16 cellular contexts compared by ENCODE assay signal in the genomic region with DNA sequence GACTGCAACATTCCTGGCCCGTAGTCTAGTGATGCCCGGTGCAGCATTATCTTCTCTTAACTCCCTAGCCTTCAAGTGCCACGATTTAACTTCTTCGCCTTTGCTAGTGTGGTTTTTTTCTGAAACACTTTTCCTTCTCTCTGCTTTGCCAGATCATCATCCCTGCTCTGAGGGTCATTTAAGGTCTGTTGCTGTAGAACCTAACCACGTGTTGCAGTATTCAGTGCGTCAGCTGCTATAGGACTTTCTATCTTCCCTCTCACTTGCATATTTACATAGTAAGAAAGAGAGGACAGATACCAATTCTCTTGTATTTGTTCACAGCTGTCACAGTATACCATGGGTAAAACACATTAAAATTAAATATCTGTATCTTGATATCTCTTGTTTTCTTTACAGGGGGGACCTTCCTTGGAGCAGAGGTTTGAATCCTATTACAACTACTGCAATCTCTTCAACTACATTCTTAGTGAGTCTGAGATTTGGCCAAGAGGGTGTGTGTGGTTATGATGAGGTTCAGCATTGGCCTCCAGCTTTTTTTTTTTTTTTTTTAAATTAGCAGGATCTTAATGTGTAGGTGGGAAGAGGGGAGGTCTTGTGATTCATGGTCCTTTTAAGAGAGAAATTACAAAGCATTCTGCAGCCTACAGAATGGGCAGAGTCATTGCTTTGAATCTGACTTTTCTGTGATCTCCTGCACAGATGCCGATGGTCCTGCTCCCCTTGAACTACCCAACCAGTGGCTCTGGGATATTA. TPM values are rescaled to one million over a fixed set of nuclear protein-coding genes. Genes with fewer than 3 reads are reported as not detected.
DNase-seq lines count a peak whose midpoint lies in the region; ATAC-seq and TF ChIP-seq lines count a peak whose summit lies in the region.
"Had no signal": no experiment of that assay in that cellular context is flagged by ENCODE, and none has a peak within 500 bp of the region (broad histone marks: within the 10 kb centered on the region; RNA-seq: fewer than 3 reads in every experiment).

No MANE protein-coding gene starts in this region.

- in situ Hi-C loops in KBM-7 (cut with MboI; ENCODE audit: low pct_unique_long_range_greater_than_20kb, low sequenced_read_pairs) = no loop called here

- CTCF ChIA-PET in HEK293 (lab: Yijun Ruan, JAX) = interaction anchor here (0.5 to 11.2 kb wide), 55 partner anchors 7 to 1005 kb away, joined by 3 to 208 read pairs (median 4); a partner anchor contains a TSS

- no peaks in the 10 kb centered on the region for H3K27me3 Mint-ChIP-seq in mesothelial cell of epicardium (ENCODE audit: low read depth)

- H3K4me3 ChIP-seq in HEK293 (ENCODE audit: low read depth, low read length) (no peak overlapping the region), body of pancreas (no peak overlapping the region)
- H3K4me3 ChIP-seq: colonic mucosa, hepatocyte, SJSA1, suprapubic skin had no signal

- H3K27ac Mint-ChIP-seq in mesothelial cell of epicardium = peak overlapping the region; percentile 25

- no peaks in the 10 kb centered on the region for H3K27me3 ChIP-seq in body of pancreas
- H3K27me3 ChIP-seq: BE2C, colonic mucosa, hepatocyte, SJSA1, suprapubic skin had no signal

- no peak for TF ChIP-seq POLR2A in body of pancreas (IDR thresholded peaks at IDR 0.05)

- 0 out of 2 replicates have a peak overlapping the region, but pooled peaks have one; percentile 17 for H3K27ac ChIP-seq in 22Rv1
- peak overlapping the region; percentile 39 for H3K27ac ChIP-seq in HEK293 (ENCODE audit: extremely low read depth, low read depth, low read length)
- peak overlapping the region in 3 of 4 donors; percentile 32 to 81 (median 78) for H3K27ac ChIP-seq in body of pancreas
- H3K27ac ChIP-seq: colonic mucosa, SJSA1, suprapubic skin had no signal

- POLR2A ChIA-PET in HEK293 (lab: Yijun Ruan, JAX) = interaction anchor here (0.6 to 2.4 kb wide), 11 partner anchors 10 to 424 kb away, joined by 3 to 23 read pairs (median 4); a partner anchor contains a TSS

- H3K9me3 Mint-ChIP-seq in mesothelial cell of epicardium = no peaks in the 10 kb centered on the region
- H3K9me3 Mint-ChIP-seq: activated T-cell treated with anti-CD3 and anti-CD28 coated beads, Interleukin-2, amount 50 U/mL, for 72 hours had no signal

- 43 to 48% methylated on average over 7 of the region's 7 CpGs for WGBS in body of pancreas, 2 donors

- no peaks in the 10 kb centered on the region for H3K4me1 Mint-ChIP-seq in mesothelial cell of epicardium

- H3K36me3 ChIP-seq in HEK293 (ENCODE audit: control insufficient read depth in 2 of 2, insufficient read depth in 1 of 2, low read length in 2 of 2) = peaks cover 83 to 92% of the 10 kb centered on the region in 2 experiments
- H3K36me3 ChIP-seq in body of pancreas (replicated peaks in 1 of 2; ENCODE audit: insufficient read depth in 1 of 2, low read depth in 2 of 2) = peaks cover 1 to 4% of the 10 kb centered on the region in 2 donors

- peaks cover 4% of the 10 kb centered on the region; the same call in 1 of the 2 replicates for H3K4me1 ChIP-seq in HEK293 (ENCODE audit: control insufficient read depth, insufficient read depth, low read length)
- H3K4me1 ChIP-seq in body of pancreas = peaks cover 70% of the 10 kb centered on the region
- H3K4me1 ChIP-seq: colonic mucosa had no signal

- intact Hi-C loops in body of pancreas (cut with DNase I) = loop anchor here (5.0 kb wide), 1 partner anchor 45 kb away; no protein-coding TSS in a partner anchor

- H3K9me3 ChIP-seq in HEK293 (ENCODE audit: control insufficient read depth, insufficient read depth, low read depth, low read length) (no peaks in the 10 kb centered on the region), body of pancreas (no peaks in the 10 kb centered on the region)
- H3K9me3 ChIP-seq: BE2C, colonic mucosa, SJSA1, suprapubic skin had no signal

- peak in 2 of 4 donors; percentile 24 to 57 for DNase-seq in body of pancreas
- no peak for DNase-seq in mesothelial cell of epicardium (ENCODE audit: low spot score in 2 of 2, unreplicated experiment in 2 of 2)
- DNase-seq in NCI-H1436 treated with DMSO at 0.1 percent for 48 hours (lab: John Stamatoyannopoulos, UW) = no peak
- no peak for DNase-seq in KBM-7
- DNase-seq: NCI-H510A had no signal

- H3K4me3 Mint-ChIP-seq in mesothelial cell of epicardium = no peak overlapping the region
- H3K4me3 Mint-ChIP-seq: activated T-cell treated with anti-CD3 and anti-CD28 coated beads, Interleukin-2, amount 50 U/mL, for 72 hours had no signal

- TF ChIP-seq CTCF in 22Rv1 (IDR thresholded peaks at IDR 0.05) (no peak), HEK293 (tag by site-specific recombination; IDR thresholded peaks at IDR 0.05) (no peak), body of pancreas (IDR thresholded peaks at IDR 0.05) (no peak), mesothelial cell of epicardium (IDR thresholded peaks at IDR 0.05; ENCODE audit: unreplicated experiment) (no peak)

- peaks cover 38% of the 10 kb centered on the region for H3K36me3 Mint-ChIP-seq in mesothelial cell of epicardium

- ATAC-seq in body of pancreas (peak; percentile 28), GM21529 (IDR thresholded peaks at IDR 0.05; ENCODE audit: unreplicated experiment) (no peak), GM21737 (IDR thresholded peaks at IDR 0.05; ENCODE audit: unreplicated experiment) (no peak)

TF ChIP-seq in HEK293, 187 proteins besides CTCF, POLR2A, EP300 and RAD21:
- TF ChIP-seq SCRT2 (tag by site-specific recombination; IDR thresholded peaks at IDR 0.05) (peak; percentile 90), ZNF571 (tag by site-specific recombination; IDR thresholded peaks at IDR 0.05) (no peak), PRDM1 (tag by site-specific recombination; IDR thresholded peaks at IDR 0.05) (peak; percentile 89), SCRT1 (tag by site-specific recombination; IDR thresholded peaks at IDR 0.05; ENCODE audit: borderline replicate concordance) (peak; percentile 78; the same call in 1 of the 2 replicates), SALL2 (tag by site-specific recombination; IDR thresholded peaks at IDR 0.05; ENCODE audit: borderline replicate concordance) (no peak)
- TF ChIP-seq, protein P1, sequence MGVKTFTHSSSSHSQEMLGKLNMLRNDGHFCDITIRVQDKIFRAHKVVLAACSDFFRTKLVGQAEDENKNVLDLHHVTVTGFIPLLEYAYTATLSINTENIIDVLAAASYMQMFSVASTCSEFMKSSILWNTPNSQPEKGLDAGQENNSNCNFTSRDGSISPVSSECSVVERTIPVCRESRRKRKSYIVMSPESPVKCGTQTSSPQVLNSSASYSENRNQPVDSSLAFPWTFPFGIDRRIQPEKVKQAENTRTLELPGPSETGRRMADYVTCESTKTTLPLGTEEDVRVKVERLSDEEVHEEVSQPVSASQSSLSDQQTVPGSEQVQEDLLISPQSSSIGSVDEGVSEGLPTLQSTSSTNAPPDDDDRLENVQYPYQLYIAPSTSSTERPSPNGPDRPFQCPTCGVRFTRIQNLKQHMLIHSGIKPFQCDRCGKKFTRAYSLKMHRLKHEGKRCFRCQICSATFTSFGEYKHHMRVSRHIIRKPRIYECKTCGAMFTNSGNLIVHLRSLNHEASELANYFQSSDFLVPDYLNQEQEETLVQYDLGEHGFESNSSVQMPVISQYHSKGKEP (tag by site-specific recombination; IDR thresholded peaks at IDR 0.05) = no peak

RNA-seq across cellular contexts. Expression of a gene that starts 13.5 kb away (rescaled TPM):
- total RNA-seq in body of pancreas (100 to 1,000 TPM; 139 to 230 TPM), mesothelial cell of epicardium (633 to 642 TPM (median 639 TPM) in 3 replicates)

RNA-seq across cellular contexts. Expression of a gene that starts 18.6 kb away (rescaled TPM):
- total RNA-seq in body of pancreas (10 to 100 TPM; 38.1 to 88.0 TPM), mesothelial cell of epicardium (16.1 to 18.4 TPM (median 17.1 TPM) in 3 replicates)

RNA-seq across cellular contexts. Expression of a gene that starts 39.6 kb away (rescaled TPM):
- total RNA-seq in body of pancreas = not detected
- 0.22 to 0.31 TPM in 2 of 3 replicates, not detected in the other for total RNA-seq in mesothelial cell of epicardium
- total RNA-seq: hepatocyte, kidney epithelial cell, SJSA1, suprapubic skin had no signal

RNA-seq across cellular contexts. Expression of a gene that starts 43.3 kb away (rescaled TPM):
- 10 to 100 TPM; 19.2 to 34.9 TPM for total RNA-seq in body of pancreas
- total RNA-seq in mesothelial cell of epicardium = 47.2 to 51.7 TPM (median 48.2 TPM) in 3 replicates

RNA-seq across cellular contexts. Expression of a gene that starts 55.0 kb away (rescaled TPM):
- 10 to 100 TPM; 31.6 to 42.5 TPM for total RNA-seq in body of pancreas
- total RNA-seq in mesothelial cell of epicardium = 9.8 to 13.2 TPM (median 12.5 TPM) in 3 replicates

Comparison
In these comparisons a context has a peak if more than half of its experiments do, and no peak if none do; other contexts are left out.
1. H3K27ac ChIP-seq: peak in every context shown above with its lines; median percentile 78 in body of pancreas; 39 in HEK293; 17 in 22Rv1.